In genomic region chr10:18472977-18473376, GRCh38 we compare ENCODE assay signal across 8 cellular contexts.
DNase-seq lines count a peak whose midpoint lies in the region; ATAC-seq, FAIRE-seq and TF ChIP-seq lines count a peak whose summit lies in the region.
"Had no signal": no experiment of that assay in that cellular context is flagged by ENCODE, and none has a peak within 500 bp of the region (broad histone marks: within the 10 kb centered on the region; RNA-seq: fewer than 3 reads in every experiment).

No MANE protein-coding gene starts in this region.

- H3K27ac ChIP-seq in cingulate gyrus (ENCODE audit: low read depth, low read length), result peak overlapping the region; percentile 30
- H3K27ac ChIP-seq in pancreas, result peak overlapping the region in 1 of 4 donors; percentile 0

- 47% methylated on average over 5 of the region's 5 CpGs for WGBS in pancreas, 2 donors

- no peaks in the 10 kb centered on the region for H3K27me3 ChIP-seq in pancreas

- in situ Hi-C loops in GM13977 (cut with MboI; ENCODE audit: low pct_unique_long_range_greater_than_20kb, low sequenced_read_pairs, unreplicated experiment), result no loop called here

- H3K36me3 ChIP-seq in pancreas, result no peaks in the 10 kb centered on the region

- H3K4me1 ChIP-seq in pancreas, result peaks cover 0 to 6% (median 0%) of the 10 kb centered on the region in 3 donors

- H3K9me3 ChIP-seq in pancreas, result no peaks in the 10 kb centered on the region

- ATAC-seq in pancreas, result peak in 3 of 4 donors; percentile 71 to 77 (median 72)
- no peak for ATAC-seq in esophagus mucosa
- ATAC-seq in GM21381 (IDR thresholded peaks at IDR 0.05; ENCODE audit: unreplicated experiment), result no peak

- peak; percentile 46 for TF ChIP-seq CTCF in GM13977 (IDR thresholded peaks at IDR 0.05; ENCODE audit: extremely low read depth, insufficient read depth, missing control alignments)
- no peak for TF ChIP-seq CTCF in pancreas (IDR thresholded peaks at IDR 0.05)

- no peak for FAIRE-seq in pancreas (lab: Jason Lieb, UNC)

- DNase-seq in GM13977 (ENCODE audit: low spot score) (no peak), NCI-H146 (lab: John Stamatoyannopoulos, UW) (peak; percentile 79), pancreas (peak in 2 of 6 donors; percentile 11 to 23), islet precursor cell (no peak)
- DNase-seq: GF-D8 had no signal

- intact Hi-C loops in pancreas (cut with DNase I), result no loop called here

- no peak overlapping the region for H3K4me3 ChIP-seq in pancreas

Comparison
In these comparisons a context has a peak if more than half of its experiments do, and no peak if none do; other contexts are left out.
1. ATAC-seq: peak in pancreas (3 of 4); none in esophagus mucosa (single experiment) and GM21381 (single experiment).